1 cellular context compared by ENCODE assay signal in genomic region chr2:38542248-38542631, GRCh38.
TF ChIP-seq lines count a peak whose summit lies in the region.

No MANE protein-coding gene starts in this region.

TF ChIP-seq in K562, 482 proteins besides CTCF, POLR2A, EP300 and RAD21:
- peak; percentile 71 for TF ChIP-seq EGR1 (conservative IDR thresholded peaks at IDR 0.05)
